13 cellular contexts compared by ENCODE assay signal in the genomic region with DNA sequence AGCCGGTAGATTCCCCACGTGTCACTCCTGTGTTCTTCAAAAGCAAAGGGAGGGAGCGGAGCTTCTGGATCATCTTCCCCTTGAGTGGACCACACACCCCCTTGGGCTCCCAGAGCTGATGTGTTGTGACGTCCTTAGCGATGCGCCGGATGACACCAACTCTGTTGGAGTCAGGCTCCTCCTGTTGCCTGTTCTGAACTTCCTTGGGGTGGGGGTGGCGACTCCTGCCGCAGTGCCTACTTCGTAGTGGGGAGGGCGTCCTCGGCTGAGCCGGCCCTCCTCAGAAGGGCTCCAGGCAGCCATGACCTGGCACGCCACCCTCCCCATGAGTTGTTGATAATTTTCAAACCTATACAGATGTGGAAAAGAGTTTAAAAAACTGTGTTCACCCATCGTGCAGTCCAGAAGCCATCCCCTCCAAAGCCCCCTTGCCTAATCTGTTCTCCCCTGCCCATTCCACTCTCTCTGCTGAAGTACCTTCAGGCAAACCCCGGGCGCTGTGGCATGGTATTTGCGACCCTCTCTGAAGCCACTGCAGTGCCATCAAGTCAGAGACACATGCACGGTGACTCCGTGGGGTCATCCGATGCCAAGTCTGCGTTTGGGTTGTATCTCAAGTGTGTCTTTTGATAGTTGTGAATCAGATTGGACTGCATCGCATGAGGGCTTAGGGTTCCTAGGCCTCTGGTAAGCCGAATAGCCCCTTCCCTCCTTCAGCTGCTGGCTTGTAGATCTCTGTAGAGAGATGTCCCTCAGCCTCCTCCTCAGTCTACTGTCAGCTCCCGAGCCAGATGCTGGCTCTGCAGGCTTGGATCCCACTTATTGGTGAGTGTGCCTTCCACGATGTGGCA. TPM values are rescaled to one million over a fixed set of nuclear protein-coding genes. Genes with fewer than 3 reads are reported as not detected.
A peak's percentile ranks its signal among the peaks of the same experiment; 100 is the strongest.
DNase-seq lines count a peak whose midpoint lies in the region; ATAC-seq and TF ChIP-seq lines count a peak whose summit lies in the region.
"Had no signal": no experiment of that assay in that cellular context is flagged by ENCODE, and none has a peak within 500 bp of the region (broad histone marks: within the 10 kb centered on the region; RNA-seq: fewer than 3 reads in every experiment).

No MANE protein-coding gene starts in this region.

- no peak for DNase-seq in activated naive CD4-positive, alpha-beta T cell treated with anti-CD3 and anti-CD28 coated beads, Interleukin-2, amount 10 ng/mL, durations not matched to agents 7 days and 5 days
- no peak for DNase-seq in activated naive CD4-positive, alpha-beta T cell treated with anti-CD3 and anti-CD28 coated beads, Interleukin-2, amount 50 U/mL, for 16 hours
- no peak for DNase-seq in activated CD8-positive, alpha-beta T cell treated with anti-CD3 and anti-CD28 coated beads, Interleukin-2, amount 10 ng/mL, durations not matched to agents 7 days and 5 days
- peak; percentile 4 for DNase-seq in glutamatergic neuron
- no peak for DNase-seq in stimulated activated CD4-positive, alpha-beta T cell treated with anti-CD3 and anti-CD28 coated beads, Interleukin-4, amount 100 ng/mL, for 24 hours
- DNase-seq: NCI-H146, NCI-H774, SIG-M5 had no signal

- H3K9me3 ChIP-seq in thymus (ENCODE audit: control insufficient read depth), result no peaks in the 10 kb centered on the region

- POLR2A ChIA-PET in activated CD8-positive, alpha-beta T cell treated with anti-CD3 and anti-CD28 coated beads, Interleukin-2, amount 10 ng/mL, durations not matched to agents 7 days and 5 days (lab: Charles Lee), result no interaction called here

- TF ChIP-seq CTCF in glutamatergic neuron (IDR thresholded peaks at IDR 0.05; ENCODE audit: partially characterized antibody, unreplicated experiment), result no peak

- no peak for ATAC-seq in activated CD8-positive, alpha-beta T cell treated with anti-CD3 and anti-CD28 coated beads, Interleukin-2, amount 10 ng/mL, durations not matched to agents 7 days and 5 days
- ATAC-seq in GM19351 (IDR thresholded peaks at IDR 0.05; ENCODE audit: unreplicated experiment) (no peak), HG03378 (IDR thresholded peaks at IDR 0.05; ENCODE audit: unreplicated experiment) (no peak)
- ATAC-seq: K562 had no signal

- WGBS in thymus, result 97% methylated on average over 26 of the region's 26 CpGs

- H3K36me3 ChIP-seq in thymus (ENCODE audit: control insufficient read depth, insufficient read depth), result peaks cover 69% of the 10 kb centered on the region

- H3K27me3 ChIP-seq in thymus (ENCODE audit: control insufficient read depth, insufficient read depth), result no peaks in the 10 kb centered on the region

- H3K9me3 Mint-ChIP-seq in activated naive CD4-positive, alpha-beta T cell treated with anti-CD3 and anti-CD28 coated beads, Interleukin-2, amount 10 ng/mL, durations not matched to agents 7 days and 5 days, result no peaks in the 10 kb centered on the region
- H3K9me3 Mint-ChIP-seq in activated CD8-positive, alpha-beta T cell treated with anti-CD3 and anti-CD28 coated beads, Interleukin-2, amount 10 ng/mL, durations not matched to agents 7 days and 5 days (ENCODE audit: insufficient read depth), result no peaks in the 10 kb centered on the region
- no peaks in the 10 kb centered on the region for H3K9me3 Mint-ChIP-seq in glutamatergic neuron (ENCODE audit: unreplicated experiment)

- H3K36me3 Mint-ChIP-seq in activated naive CD4-positive, alpha-beta T cell treated with anti-CD3 and anti-CD28 coated beads, Interleukin-2, amount 10 ng/mL, durations not matched to agents 7 days and 5 days, result peaks cover 70% of the 10 kb centered on the region
- H3K36me3 Mint-ChIP-seq in activated CD8-positive, alpha-beta T cell treated with anti-CD3 and anti-CD28 coated beads, Interleukin-2, amount 10 ng/mL, durations not matched to agents 7 days and 5 days (ENCODE audit: low read depth), result peaks cover 81% of the 10 kb centered on the region
- peaks cover 12% of the 10 kb centered on the region for H3K36me3 Mint-ChIP-seq in glutamatergic neuron (ENCODE audit: unreplicated experiment)

- no peaks in the 10 kb centered on the region for H3K4me1 ChIP-seq in thymus (ENCODE audit: control insufficient read depth, insufficient read depth, low read length)
- H3K4me1 ChIP-seq: parathyroid adenoma had no signal

- no peak overlapping the region for H3K4me3 ChIP-seq in thymus (ENCODE audit: low read length)
- H3K4me3 ChIP-seq: K562 had no signal

- H3K27me3 Mint-ChIP-seq in activated naive CD4-positive, alpha-beta T cell treated with anti-CD3 and anti-CD28 coated beads, Interleukin-2, amount 10 ng/mL, durations not matched to agents 7 days and 5 days, result no peaks in the 10 kb centered on the region
- H3K27me3 Mint-ChIP-seq in activated CD8-positive, alpha-beta T cell treated with anti-CD3 and anti-CD28 coated beads, Interleukin-2, amount 10 ng/mL, durations not matched to agents 7 days and 5 days (ENCODE audit: low read depth), result no peaks in the 10 kb centered on the region
- peaks cover 1% of the 10 kb centered on the region for H3K27me3 Mint-ChIP-seq in glutamatergic neuron (ENCODE audit: unreplicated experiment)

- H3K4me1 Mint-ChIP-seq in activated naive CD4-positive, alpha-beta T cell treated with anti-CD3 and anti-CD28 coated beads, Interleukin-2, amount 10 ng/mL, durations not matched to agents 7 days and 5 days, result peaks cover 53% of the 10 kb centered on the region
- peaks cover 45% of the 10 kb centered on the region for H3K4me1 Mint-ChIP-seq in activated CD8-positive, alpha-beta T cell treated with anti-CD3 and anti-CD28 coated beads, Interleukin-2, amount 10 ng/mL, durations not matched to agents 7 days and 5 days (ENCODE audit: low read depth)
- no peaks in the 10 kb centered on the region for H3K4me1 Mint-ChIP-seq in glutamatergic neuron (ENCODE audit: low read depth, unreplicated experiment)

- H3K27ac ChIP-seq in thymus (ENCODE audit: low read depth), result peak overlapping the region; percentile 15
- H3K27ac ChIP-seq: parathyroid adenoma had no signal

- H3K27ac Mint-ChIP-seq in activated naive CD4-positive, alpha-beta T cell treated with anti-CD3 and anti-CD28 coated beads, Interleukin-2, amount 10 ng/mL, durations not matched to agents 7 days and 5 days, result peak overlapping the region; percentile 66
- peak overlapping the region; percentile 43 for H3K27ac Mint-ChIP-seq in activated CD8-positive, alpha-beta T cell treated with anti-CD3 and anti-CD28 coated beads, Interleukin-2, amount 10 ng/mL, durations not matched to agents 7 days and 5 days
- no peak overlapping the region for H3K27ac Mint-ChIP-seq in glutamatergic neuron (ENCODE audit: unreplicated experiment)

- CTCF ChIA-PET in activated naive CD4-positive, alpha-beta T cell treated with anti-CD3 and anti-CD28 coated beads, Interleukin-2, amount 10 ng/mL, durations not matched to agents 7 days and 5 days (lab: Charles Lee), result no interaction called here
- CTCF ChIA-PET in activated CD8-positive, alpha-beta T cell treated with anti-CD3 and anti-CD28 coated beads, Interleukin-2, amount 10 ng/mL, durations not matched to agents 7 days and 5 days (lab: Charles Lee), result interaction anchor here (1.7 kb wide), 1 partner anchor 13 kb away, joined by 7 read pairs; no protein-coding TSS in a partner anchor

- H3K4me3 Mint-ChIP-seq in activated naive CD4-positive, alpha-beta T cell treated with anti-CD3 and anti-CD28 coated beads, Interleukin-2, amount 10 ng/mL, durations not matched to agents 7 days and 5 days, result no peak overlapping the region
- no peak overlapping the region for H3K4me3 Mint-ChIP-seq in activated CD8-positive, alpha-beta T cell treated with anti-CD3 and anti-CD28 coated beads, Interleukin-2, amount 10 ng/mL, durations not matched to agents 7 days and 5 days
- no peak overlapping the region for H3K4me3 Mint-ChIP-seq in glutamatergic neuron (ENCODE audit: unreplicated experiment)

RNA-seq across cellular contexts. Expression of a gene that starts 16.8 kb away (rescaled TPM):
- total RNA-seq in activated CD8-positive, alpha-beta T cell treated with anti-CD3 and anti-CD28 coated beads, Interleukin-2, amount 10 ng/mL, durations not matched to agents 7 days and 5 days, result 10 to 100 TPM; 62.2 to 62.3 TPM
- 55.4 TPM for total RNA-seq in glutamatergic neuron (ENCODE audit: unreplicated experiment)
- 60.0 TPM for polyA plus RNA-seq in thymus
